In genomic region chr10:62792261-62792660, GRCh38 we compare ENCODE assay signal across 8 cellular contexts.
"Had no signal": no experiment of that assay in that cellular context is flagged by ENCODE, and none has a peak within 500 bp of the region (broad histone marks: within the 10 kb centered on the region; RNA-seq: fewer than 3 reads in every experiment).

No MANE protein-coding gene starts in this region.

- H3K9ac ChIP-seq: GM23248 had no signal

- H3K4me3 ChIP-seq: GM23248, HAP-1 had no signal

- DNase-seq: GM23248, GOT3, H7, IMR-90, KBM-7 had no signal

- H3K36me3 ChIP-seq: HAP-1 had no signal

- H3K9me3 ChIP-seq: HAP-1 had no signal

- FAIRE-seq: HTR-8/SVneo had no signal

- H3K27ac ChIP-seq: GM23248 had no signal

- H2AFZ ChIP-seq: GM23248 had no signal

- ATAC-seq: HCT116 had no signal
